In the genomic region with DNA sequence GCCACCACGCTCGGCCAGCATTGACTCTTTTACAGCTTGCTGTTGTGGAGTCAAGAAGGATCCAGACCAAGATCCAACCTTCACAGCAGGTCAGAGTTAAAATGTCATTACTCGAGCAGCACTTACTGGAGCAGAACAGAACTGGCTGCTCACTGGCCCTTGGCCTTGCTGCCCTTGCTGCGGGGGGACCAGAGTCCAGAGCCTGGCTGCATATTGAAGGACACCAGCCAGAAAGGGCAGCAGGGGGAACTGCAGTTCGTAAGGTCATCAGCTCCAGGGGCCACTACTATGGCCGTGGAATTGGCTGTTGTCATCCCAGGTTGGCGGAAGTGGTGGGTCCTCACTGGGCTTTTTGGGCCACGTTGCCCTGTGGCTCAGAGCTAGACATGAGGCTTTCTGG, we compare ENCODE assay signal across 11 cellular contexts.
"Had no signal": no experiment of that assay in that cellular context is flagged by ENCODE, and none has a peak within 500 bp of the region (broad histone marks: within the 10 kb centered on the region; RNA-seq: fewer than 3 reads in every experiment).

No MANE protein-coding gene starts in this region.

- DNase-seq: GM23248, GOT3, H7, H9, HCEC 1CT, HFFc6 had no signal

- H3K9me3 ChIP-seq: HAP-1 had no signal

- H3K4me3 ChIP-seq: GM23248, GM23338, HAP-1 had no signal

- H3K9ac ChIP-seq: GM23248 had no signal

- H3K36me3 ChIP-seq: HAP-1 had no signal

- H3K9me3 Mint-ChIP-seq: GM23338, H9, HFFc6 had no signal

- ATAC-seq: GM23338, HCT116 had no signal

- H2AFZ ChIP-seq: GM23248, GM23338 had no signal

- H3K4me3 Mint-ChIP-seq: GM23338, H9, HFFc6 had no signal

- H3K27ac Mint-ChIP-seq: GM23338, HFFc6 had no signal

- FAIRE-seq: H1, H54 had no signal

- H3K27ac ChIP-seq: GM23248 had no signal

- H3K4me2 ChIP-seq: GM23338 had no signal
